8 cellular contexts compared by ENCODE assay signal in the genomic region with DNA sequence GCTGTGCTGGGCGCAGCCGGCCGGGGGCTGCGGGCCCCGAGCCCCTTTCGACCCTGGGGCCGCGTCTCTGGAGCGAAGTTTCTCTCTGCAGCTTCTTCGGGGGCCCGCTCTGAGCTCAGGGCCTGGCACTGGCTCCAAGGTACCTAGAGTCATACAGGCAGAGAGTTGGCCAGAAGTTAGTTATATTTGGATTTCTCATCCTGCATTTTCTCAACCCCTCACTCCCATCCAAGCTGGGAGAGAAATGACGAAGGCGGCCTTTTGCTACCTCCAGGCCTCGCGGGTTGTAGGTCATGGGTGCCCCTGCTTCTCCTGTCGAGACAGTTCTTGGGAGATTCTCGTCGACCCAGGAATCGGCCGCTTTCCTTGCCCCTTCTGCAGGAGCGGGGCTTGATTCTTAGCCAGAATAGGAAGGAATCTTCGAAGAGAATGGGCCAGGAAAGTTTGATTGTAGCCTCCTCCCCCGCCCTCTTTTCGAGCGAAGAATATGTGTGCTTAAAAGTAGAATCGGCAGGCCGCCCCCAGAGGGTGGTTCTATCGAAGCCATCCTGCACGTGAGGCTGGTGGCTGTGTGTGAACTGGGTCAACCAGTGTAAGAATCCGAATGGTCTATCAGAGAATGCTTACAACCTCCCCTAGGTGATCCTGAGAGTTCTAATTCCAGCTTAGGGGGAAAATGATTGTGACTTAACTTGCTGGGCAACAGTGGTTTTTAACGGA. TPM values are rescaled to one million over a fixed set of nuclear protein-coding genes. Genes with fewer than 3 reads are reported as not detected.
A peak's percentile ranks its signal among the peaks of the same experiment; 100 is the strongest.
DNase-seq lines count a peak whose midpoint lies in the region; ATAC-seq and TF ChIP-seq lines count a peak whose summit lies in the region.

No MANE protein-coding gene starts in this region.

- H3K36me3 ChIP-seq in mucosa of descending colon (ENCODE audit: low read depth) (no peaks in the 10 kb centered on the region), thyroid gland (no peaks in the 10 kb centered on the region)

- intact Hi-C loops in mucosa of descending colon (cut with DNase I, micrococcal nuclease) (no loop called here), thyroid gland (cut with DNase I) (loop anchor here (2.0 kb wide), 1 partner anchor 23 kb away; a partner anchor contains a TSS)

- H3K27ac Mint-ChIP-seq in T-helper 1 cell treated with Interleukin-12 subunit alpha and Interleukin-12 subunit beta and Interleukin-4 antibody, amounts not matched to agents 30 μg/mL and 1 μg/mL, for 36 hours, result peak overlapping the region; percentile 79

- H3K27me3 ChIP-seq in thyroid gland, result no peaks in the 10 kb centered on the region

- no peak for TF ChIP-seq POLR2A in thyroid gland (IDR thresholded peaks at IDR 0.05)

- peaks cover 49% of the 10 kb centered on the region for H3K4me1 Mint-ChIP-seq in T-helper 1 cell treated with Interleukin-12 subunit alpha and Interleukin-12 subunit beta and Interleukin-4 antibody, amounts not matched to agents 30 μg/mL and 1 μg/mL, for 36 hours (ENCODE audit: low read depth)

- no peaks in the 10 kb centered on the region for H3K9me3 Mint-ChIP-seq in T-helper 1 cell treated with Interleukin-12 subunit alpha and Interleukin-12 subunit beta and Interleukin-4 antibody, amounts not matched to agents 30 μg/mL and 1 μg/mL, for 36 hours

- ATAC-seq in GM21717 (IDR thresholded peaks at IDR 0.05; ENCODE audit: unreplicated experiment) (peak; percentile 0), mucosa of descending colon (no peak), esophagus mucosa (no peak)

- peaks cover 9% of the 10 kb centered on the region for H3K36me3 Mint-ChIP-seq in T-helper 1 cell treated with Interleukin-12 subunit alpha and Interleukin-12 subunit beta and Interleukin-4 antibody, amounts not matched to agents 30 μg/mL and 1 μg/mL, for 36 hours (ENCODE audit: low read depth)

- WGBS in thyroid gland, 2 donors, result 0% methylated on average over 14 to 30 of the region's 31 CpGs

- peak overlapping the region; percentile 95 for H3K4me3 Mint-ChIP-seq in T-helper 1 cell treated with Interleukin-12 subunit alpha and Interleukin-12 subunit beta and Interleukin-4 antibody, amounts not matched to agents 30 μg/mL and 1 μg/mL, for 36 hours

- H3K4me1 ChIP-seq in mucosa of descending colon (ENCODE audit: low read depth), result peaks cover 28% of the 10 kb centered on the region
- H3K4me1 ChIP-seq in thyroid gland, result peaks cover 27 to 35% of the 10 kb centered on the region in 2 donors

- no peaks in the 10 kb centered on the region for H3K27me3 Mint-ChIP-seq in T-helper 1 cell treated with Interleukin-12 subunit alpha and Interleukin-12 subunit beta and Interleukin-4 antibody, amounts not matched to agents 30 μg/mL and 1 μg/mL, for 36 hours (ENCODE audit: low read depth)

- peak overlapping the region; percentile 59 to 95 (median 70) for H3K27ac ChIP-seq in thyroid gland

- H3K4me3 ChIP-seq in choroid plexus epithelial cell (ENCODE audit: low read depth, low read length), result peak overlapping the region; percentile 84
- peak overlapping the region; percentile 81 for H3K4me3 ChIP-seq in mucosa of descending colon
- peak overlapping the region; percentile 72 to 97 (median 92) for H3K4me3 ChIP-seq in thyroid gland (replicated peaks in 1 of 3)

- DNase-seq in choroid plexus epithelial cell (ENCODE audit: low read depth) (peak; percentile 33), mucosa of descending colon (peak; percentile 56 to 62 (median 56)), thyroid gland (peak; percentile 45 to 48), inferior parietal cortex (ENCODE audit: extremely low spot score) (no peak), mucosa of gallbladder (ENCODE audit: low spot score) (no peak)

- TF ChIP-seq CTCF in choroid plexus epithelial cell (conservative IDR thresholded peaks at IDR 0.05; ENCODE audit: low read depth, low read length) (no peak), mucosa of descending colon (IDR thresholded peaks at IDR 0.05) (no peak), thyroid gland (IDR thresholded peaks at IDR 0.05) (no peak)

- H3K9me3 ChIP-seq in mucosa of descending colon (no peaks in the 10 kb centered on the region), thyroid gland (no peaks in the 10 kb centered on the region)

RNA-seq across cellular contexts. Expression of a gene that starts 0.8 kb away (rescaled TPM):
- total RNA-seq in mucosa of descending colon (100 to 1,000 TPM; 166 to 281 (median 272) TPM), thyroid gland (100 to 1,000 TPM; 122 to 288 (median 187) TPM), esophagus mucosa (40.1 TPM), mucosa of gallbladder (335 TPM)

RNA-seq across cellular contexts. Expression of a gene that starts 22.5 kb away (rescaled TPM):
- total RNA-seq in mucosa of descending colon (10 to 100 TPM; 20.5 to 26.7 (median 23.3) TPM), thyroid gland (10 to 100 TPM; 44.1 to 65.3 (median 61.6) TPM), esophagus mucosa (14.7 TPM), mucosa of gallbladder (51.7 TPM)

RNA-seq across cellular contexts. Expression of a gene that starts 37.9 kb away (rescaled TPM):
- total RNA-seq in mucosa of descending colon (100 to 1,000 TPM in 2 of 3 donors, 10 to 100 TPM in 1; 84.8 to 175 (median 129) TPM), thyroid gland (10 to 100 TPM; 40.8 to 85.9 (median 65.1) TPM), esophagus mucosa (11.3 TPM), mucosa of gallbladder (36.9 TPM)

RNA-seq across cellular contexts. Expression of a gene that starts 47.3 kb away (rescaled TPM):
- total RNA-seq in mucosa of descending colon, result 1 to 10 TPM in 2 of 3 donors, under 1 TPM in 1; 0.51 to 1.8 (median 1.2) TPM
- 1 to 10 TPM in 1 of 4 donors, under 1 TPM in 1, not detected in 2; 0.33 to 1.4 TPM for total RNA-seq in thyroid gland
- total RNA-seq in esophagus mucosa, result 0.16 TPM
- total RNA-seq in mucosa of gallbladder, result 2.3 TPM

Comparison
In these comparisons a context has a peak if more than half of its experiments do, and no peak if none do; other contexts are left out.
1. DNase-seq: peak in choroid plexus epithelial cell (single experiment), mucosa of descending colon (3 of 3) and thyroid gland (2 of 2); none in inferior parietal cortex (single experiment) and mucosa of gallbladder (single experiment).
2. Peak in every context shown above with its lines, with median percentiles within 50 percentile points of each other: H3K4me3 ChIP-seq.